1 cellular context compared by ENCODE assay signal in the genomic region with DNA sequence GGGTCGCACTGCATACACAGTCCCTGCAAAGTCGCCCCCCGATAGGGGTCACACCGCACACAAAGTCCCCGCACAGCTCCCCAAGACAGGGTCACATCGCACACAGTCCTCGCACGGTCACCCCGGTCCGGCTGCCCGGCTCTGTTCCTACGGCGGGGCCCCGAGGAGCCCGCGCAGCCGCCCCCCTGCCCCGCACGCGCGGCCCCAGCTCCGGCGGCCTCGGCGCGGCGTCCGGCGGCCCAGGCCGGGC.
TF ChIP-seq lines count a peak whose summit lies in the region.

No MANE protein-coding gene starts in this region.

TF ChIP-seq in K562, 482 proteins besides CTCF, POLR2A, EP300 and RAD21:
- TF ChIP-seq, protein P1, sequence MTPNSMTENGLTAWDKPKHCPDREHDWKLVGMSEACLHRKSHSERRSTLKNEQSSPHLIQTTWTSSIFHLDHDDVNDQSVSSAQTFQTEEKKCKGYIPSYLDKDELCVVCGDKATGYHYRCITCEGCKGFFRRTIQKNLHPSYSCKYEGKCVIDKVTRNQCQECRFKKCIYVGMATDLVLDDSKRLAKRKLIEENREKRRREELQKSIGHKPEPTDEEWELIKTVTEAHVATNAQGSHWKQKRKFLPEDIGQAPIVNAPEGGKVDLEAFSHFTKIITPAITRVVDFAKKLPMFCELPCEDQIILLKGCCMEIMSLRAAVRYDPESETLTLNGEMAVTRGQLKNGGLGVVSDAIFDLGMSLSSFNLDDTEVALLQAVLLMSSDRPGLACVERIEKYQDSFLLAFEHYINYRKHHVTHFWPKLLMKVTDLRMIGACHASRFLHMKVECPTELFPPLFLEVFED (CRISPR knock-in tag; conservative IDR thresholded peaks at IDR 0.05), result no peak
- no peak for TF ChIP-seq TAL1 (IDR thresholded peaks at IDR 0.05)
- TF ChIP-seq NRF1 (conservative IDR thresholded peaks at IDR 0.05 in 1 of 2, IDR thresholded peaks at IDR 0.05 in 1 of 2), result no peak
- peak; percentile 8; the same call in 1 of the 2 replicates for TF ChIP-seq ESRRA (IDR thresholded peaks at IDR 0.05; ENCODE audit: borderline replicate concordance, low read depth)
- no peak for TF ChIP-seq NR4A1 (CRISPR knock-in tag; IDR thresholded peaks at IDR 0.05)
- TF ChIP-seq NR4A1 (tag; IDR thresholded peaks at IDR 0.05), result no peak
- no peak for TF ChIP-seq NCOA6 (IDR thresholded peaks at IDR 0.05)
- TF ChIP-seq, protein P2, sequence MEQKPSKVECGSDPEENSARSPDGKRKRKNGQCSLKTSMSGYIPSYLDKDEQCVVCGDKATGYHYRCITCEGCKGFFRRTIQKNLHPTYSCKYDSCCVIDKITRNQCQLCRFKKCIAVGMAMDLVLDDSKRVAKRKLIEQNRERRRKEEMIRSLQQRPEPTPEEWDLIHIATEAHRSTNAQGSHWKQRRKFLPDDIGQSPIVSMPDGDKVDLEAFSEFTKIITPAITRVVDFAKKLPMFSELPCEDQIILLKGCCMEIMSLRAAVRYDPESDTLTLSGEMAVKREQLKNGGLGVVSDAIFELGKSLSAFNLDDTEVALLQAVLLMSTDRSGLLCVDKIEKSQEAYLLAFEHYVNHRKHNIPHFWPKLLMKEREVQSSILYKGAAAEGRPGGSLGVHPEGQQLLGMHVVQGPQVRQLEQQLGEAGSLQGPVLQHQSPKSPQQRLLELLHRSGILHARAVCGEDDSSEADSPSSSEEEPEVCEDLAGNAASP (IDR thresholded peaks at IDR 0.05), result no peak
- TF ChIP-seq, protein P3, sequence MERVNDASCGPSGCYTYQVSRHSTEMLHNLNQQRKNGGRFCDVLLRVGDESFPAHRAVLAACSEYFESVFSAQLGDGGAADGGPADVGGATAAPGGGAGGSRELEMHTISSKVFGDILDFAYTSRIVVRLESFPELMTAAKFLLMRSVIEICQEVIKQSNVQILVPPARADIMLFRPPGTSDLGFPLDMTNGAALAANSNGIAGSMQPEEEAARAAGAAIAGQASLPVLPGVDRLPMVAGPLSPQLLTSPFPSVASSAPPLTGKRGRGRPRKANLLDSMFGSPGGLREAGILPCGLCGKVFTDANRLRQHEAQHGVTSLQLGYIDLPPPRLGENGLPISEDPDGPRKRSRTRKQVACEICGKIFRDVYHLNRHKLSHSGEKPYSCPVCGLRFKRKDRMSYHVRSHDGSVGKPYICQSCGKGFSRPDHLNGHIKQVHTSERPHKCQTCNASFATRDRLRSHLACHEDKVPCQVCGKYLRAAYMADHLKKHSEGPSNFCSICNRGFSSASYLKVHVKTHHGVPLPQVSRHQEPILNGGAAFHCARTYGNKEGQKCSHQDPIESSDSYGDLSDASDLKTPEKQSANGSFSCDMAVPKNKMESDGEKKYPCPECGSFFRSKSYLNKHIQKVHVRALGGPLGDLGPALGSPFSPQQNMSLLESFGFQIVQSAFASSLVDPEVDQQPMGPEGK (CRISPR knock-in tag; IDR thresholded peaks at IDR 0.05; ENCODE audit: borderline replicate concordance), result no peak
- TF ChIP-seq CREB1 (IDR thresholded peaks at IDR 0.05), result no peak
- no peak for TF ChIP-seq CREB1 (CRISPR knock-in tag; IDR thresholded peaks at IDR 0.05)
- no peak for TF ChIP-seq NBN (IDR thresholded peaks at IDR 0.05; ENCODE audit: low read depth)
- no peak for TF ChIP-seq FOXM1 (IDR thresholded peaks at IDR 0.05; ENCODE audit: low read depth)
- TF ChIP-seq FOXM1 (CRISPR knock-in tag; IDR thresholded peaks at IDR 0.05; ENCODE audit: low read depth), result 0 out of 2 replicates have a peak, but pooled peaks have one; percentile 15
- TF ChIP-seq SMARCC2 (IDR thresholded peaks at IDR 0.05; ENCODE audit: low read depth), result no peak
- no peak for TF ChIP-seq PHF20 (IDR thresholded peaks at IDR 0.05; ENCODE audit: partially characterized antibody)
- no peak for TF ChIP-seq ZNF124 (CRISPR knock-in tag; IDR thresholded peaks at IDR 0.05)
- TF ChIP-seq, protein P4, sequence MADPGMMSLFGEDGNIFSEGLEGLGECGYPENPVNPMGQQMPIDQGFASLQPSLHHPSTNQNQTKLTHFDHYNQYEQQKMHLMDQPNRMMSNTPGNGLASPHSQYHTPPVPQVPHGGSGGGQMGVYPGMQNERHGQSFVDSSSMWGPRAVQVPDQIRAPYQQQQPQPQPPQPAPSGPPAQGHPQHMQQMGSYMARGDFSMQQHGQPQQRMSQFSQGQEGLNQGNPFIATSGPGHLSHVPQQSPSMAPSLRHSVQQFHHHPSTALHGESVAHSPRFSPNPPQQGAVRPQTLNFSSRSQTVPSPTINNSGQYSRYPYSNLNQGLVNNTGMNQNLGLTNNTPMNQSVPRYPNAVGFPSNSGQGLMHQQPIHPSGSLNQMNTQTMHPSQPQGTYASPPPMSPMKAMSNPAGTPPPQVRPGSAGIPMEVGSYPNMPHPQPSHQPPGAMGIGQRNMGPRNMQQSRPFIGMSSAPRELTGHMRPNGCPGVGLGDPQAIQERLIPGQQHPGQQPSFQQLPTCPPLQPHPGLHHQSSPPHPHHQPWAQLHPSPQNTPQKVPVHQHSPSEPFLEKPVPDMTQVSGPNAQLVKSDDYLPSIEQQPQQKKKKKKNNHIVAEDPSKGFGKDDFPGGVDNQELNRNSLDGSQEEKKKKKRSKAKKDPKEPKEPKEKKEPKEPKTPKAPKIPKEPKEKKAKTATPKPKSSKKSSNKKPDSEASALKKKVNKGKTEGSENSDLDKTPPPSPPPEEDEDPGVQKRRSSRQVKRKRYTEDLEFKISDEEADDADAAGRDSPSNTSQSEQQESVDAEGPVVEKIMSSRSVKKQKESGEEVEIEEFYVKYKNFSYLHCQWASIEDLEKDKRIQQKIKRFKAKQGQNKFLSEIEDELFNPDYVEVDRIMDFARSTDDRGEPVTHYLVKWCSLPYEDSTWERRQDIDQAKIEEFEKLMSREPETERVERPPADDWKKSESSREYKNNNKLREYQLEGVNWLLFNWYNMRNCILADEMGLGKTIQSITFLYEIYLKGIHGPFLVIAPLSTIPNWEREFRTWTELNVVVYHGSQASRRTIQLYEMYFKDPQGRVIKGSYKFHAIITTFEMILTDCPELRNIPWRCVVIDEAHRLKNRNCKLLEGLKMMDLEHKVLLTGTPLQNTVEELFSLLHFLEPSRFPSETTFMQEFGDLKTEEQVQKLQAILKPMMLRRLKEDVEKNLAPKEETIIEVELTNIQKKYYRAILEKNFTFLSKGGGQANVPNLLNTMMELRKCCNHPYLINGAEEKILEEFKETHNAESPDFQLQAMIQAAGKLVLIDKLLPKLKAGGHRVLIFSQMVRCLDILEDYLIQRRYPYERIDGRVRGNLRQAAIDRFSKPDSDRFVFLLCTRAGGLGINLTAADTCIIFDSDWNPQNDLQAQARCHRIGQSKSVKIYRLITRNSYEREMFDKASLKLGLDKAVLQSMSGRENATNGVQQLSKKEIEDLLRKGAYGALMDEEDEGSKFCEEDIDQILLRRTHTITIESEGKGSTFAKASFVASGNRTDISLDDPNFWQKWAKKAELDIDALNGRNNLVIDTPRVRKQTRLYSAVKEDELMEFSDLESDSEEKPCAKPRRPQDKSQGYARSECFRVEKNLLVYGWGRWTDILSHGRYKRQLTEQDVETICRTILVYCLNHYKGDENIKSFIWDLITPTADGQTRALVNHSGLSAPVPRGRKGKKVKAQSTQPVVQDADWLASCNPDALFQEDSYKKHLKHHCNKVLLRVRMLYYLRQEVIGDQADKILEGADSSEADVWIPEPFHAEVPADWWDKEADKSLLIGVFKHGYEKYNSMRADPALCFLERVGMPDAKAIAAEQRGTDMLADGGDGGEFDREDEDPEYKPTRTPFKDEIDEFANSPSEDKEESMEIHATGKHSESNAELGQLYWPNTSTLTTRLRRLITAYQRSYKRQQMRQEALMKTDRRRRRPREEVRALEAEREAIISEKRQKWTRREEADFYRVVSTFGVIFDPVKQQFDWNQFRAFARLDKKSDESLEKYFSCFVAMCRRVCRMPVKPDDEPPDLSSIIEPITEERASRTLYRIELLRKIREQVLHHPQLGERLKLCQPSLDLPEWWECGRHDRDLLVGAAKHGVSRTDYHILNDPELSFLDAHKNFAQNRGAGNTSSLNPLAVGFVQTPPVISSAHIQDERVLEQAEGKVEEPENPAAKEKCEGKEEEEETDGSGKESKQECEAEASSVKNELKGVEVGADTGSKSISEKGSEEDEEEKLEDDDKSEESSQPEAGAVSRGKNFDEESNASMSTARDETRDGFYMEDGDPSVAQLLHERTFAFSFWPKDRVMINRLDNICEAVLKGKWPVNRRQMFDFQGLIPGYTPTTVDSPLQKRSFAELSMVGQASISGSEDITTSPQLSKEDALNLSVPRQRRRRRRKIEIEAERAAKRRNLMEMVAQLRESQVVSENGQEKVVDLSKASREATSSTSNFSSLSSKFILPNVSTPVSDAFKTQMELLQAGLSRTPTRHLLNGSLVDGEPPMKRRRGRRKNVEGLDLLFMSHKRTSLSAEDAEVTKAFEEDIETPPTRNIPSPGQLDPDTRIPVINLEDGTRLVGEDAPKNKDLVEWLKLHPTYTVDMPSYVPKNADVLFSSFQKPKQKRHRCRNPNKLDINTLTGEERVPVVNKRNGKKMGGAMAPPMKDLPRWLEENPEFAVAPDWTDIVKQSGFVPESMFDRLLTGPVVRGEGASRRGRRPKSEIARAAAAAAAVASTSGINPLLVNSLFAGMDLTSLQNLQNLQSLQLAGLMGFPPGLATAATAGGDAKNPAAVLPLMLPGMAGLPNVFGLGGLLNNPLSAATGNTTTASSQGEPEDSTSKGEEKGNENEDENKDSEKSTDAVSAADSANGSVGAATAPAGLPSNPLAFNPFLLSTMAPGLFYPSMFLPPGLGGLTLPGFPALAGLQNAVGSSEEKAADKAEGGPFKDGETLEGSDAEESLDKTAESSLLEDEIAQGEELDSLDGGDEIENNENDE (IDR thresholded peaks at IDR 0.05; ENCODE audit: low read depth, low read length), result no peak
- TF ChIP-seq ZBTB7A (IDR thresholded peaks at IDR 0.05; ENCODE audit: borderline replicate concordance, control insufficient read depth, low read depth, low read length), result peak; percentile 72; the same call in 1 of the 2 replicates
- no peak for TF ChIP-seq ZNF785 (CRISPR knock-in tag; IDR thresholded peaks at IDR 0.05)
- TF ChIP-seq ZNF324 (CRISPR knock-in tag; IDR thresholded peaks at IDR 0.05), result no peak
- no peak for TF ChIP-seq XRCC4 (IDR thresholded peaks at IDR 0.05; ENCODE audit: extremely low read depth, insufficient read depth, insufficient read length)
- TF ChIP-seq HNRNPLL (IDR thresholded peaks at IDR 0.05; ENCODE audit: low read depth, low read length, poor library complexity, severe bottlenecking), result no peak
- no peak for TF ChIP-seq GTF2E2 (tag; IDR thresholded peaks at IDR 0.05)
- TF ChIP-seq C11orf30 (IDR thresholded peaks at IDR 0.05; ENCODE audit: low read depth), result no peak
- TF ChIP-seq, protein P5, sequence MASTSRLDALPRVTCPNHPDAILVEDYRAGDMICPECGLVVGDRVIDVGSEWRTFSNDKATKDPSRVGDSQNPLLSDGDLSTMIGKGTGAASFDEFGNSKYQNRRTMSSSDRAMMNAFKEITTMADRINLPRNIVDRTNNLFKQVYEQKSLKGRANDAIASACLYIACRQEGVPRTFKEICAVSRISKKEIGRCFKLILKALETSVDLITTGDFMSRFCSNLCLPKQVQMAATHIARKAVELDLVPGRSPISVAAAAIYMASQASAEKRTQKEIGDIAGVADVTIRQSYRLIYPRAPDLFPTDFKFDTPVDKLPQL (IDR thresholded peaks at IDR 0.05; ENCODE audit: extremely low read depth, insufficient read length), result no peak
- no peak for TF ChIP-seq SETDB1 (IDR thresholded peaks at IDR 0.05; ENCODE audit: low read length)
- TF ChIP-seq ZNF79 (CRISPR knock-in tag; IDR thresholded peaks at IDR 0.05; ENCODE audit: low read depth), result no peak
- no peak for TF ChIP-seq DIDO1 (tag; IDR thresholded peaks at IDR 0.05; ENCODE audit: low read depth)
- TF ChIP-seq, protein P6, sequence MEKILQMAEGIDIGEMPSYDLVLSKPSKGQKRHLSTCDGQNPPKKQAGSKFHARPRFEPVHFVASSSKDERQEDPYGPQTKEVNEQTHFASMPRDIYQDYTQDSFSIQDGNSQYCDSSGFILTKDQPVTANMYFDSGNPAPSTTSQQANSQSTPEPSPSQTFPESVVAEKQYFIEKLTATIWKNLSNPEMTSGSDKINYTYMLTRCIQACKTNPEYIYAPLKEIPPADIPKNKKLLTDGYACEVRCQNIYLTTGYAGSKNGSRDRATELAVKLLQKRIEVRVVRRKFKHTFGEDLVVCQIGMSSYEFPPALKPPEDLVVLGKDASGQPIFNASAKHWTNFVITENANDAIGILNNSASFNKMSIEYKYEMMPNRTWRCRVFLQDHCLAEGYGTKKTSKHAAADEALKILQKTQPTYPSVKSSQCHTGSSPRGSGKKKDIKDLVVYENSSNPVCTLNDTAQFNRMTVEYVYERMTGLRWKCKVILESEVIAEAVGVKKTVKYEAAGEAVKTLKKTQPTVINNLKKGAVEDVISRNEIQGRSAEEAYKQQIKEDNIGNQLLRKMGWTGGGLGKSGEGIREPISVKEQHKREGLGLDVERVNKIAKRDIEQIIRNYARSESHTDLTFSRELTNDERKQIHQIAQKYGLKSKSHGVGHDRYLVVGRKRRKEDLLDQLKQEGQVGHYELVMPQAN (IDR thresholded peaks at IDR 0.05; ENCODE audit: borderline replicate concordance), result no peak
- TF ChIP-seq ZNF24 (IDR thresholded peaks at IDR 0.05), result no peak
- no peak for TF ChIP-seq ZNF584 (CRISPR knock-in tag; IDR thresholded peaks at IDR 0.05; ENCODE audit: low read depth)
- TF ChIP-seq DACH1 (IDR thresholded peaks at IDR 0.05; ENCODE audit: partially characterized antibody), result no peak
- TF ChIP-seq POLR2H (tag; IDR thresholded peaks at IDR 0.05; ENCODE audit: low read depth), result no peak
- no peak for TF ChIP-seq YBX1 (IDR thresholded peaks at IDR 0.05)
- TF ChIP-seq, protein P7, sequence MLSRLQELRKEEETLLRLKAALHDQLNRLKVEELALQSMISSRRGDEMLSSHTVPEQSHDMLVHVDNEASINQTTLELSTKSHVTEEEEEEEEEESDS (CRISPR knock-in tag; IDR thresholded peaks at IDR 0.05), result no peak
- TF ChIP-seq RB1 (IDR thresholded peaks at IDR 0.05; ENCODE audit: low read depth), result peak; percentile 9; the same call in 1 of the 2 replicates
- no peak for TF ChIP-seq NR2C2 (CRISPR knock-in tag; IDR thresholded peaks at IDR 0.05)
- TF ChIP-seq NR2C2 (tag; IDR thresholded peaks at IDR 0.05), result peak; percentile 84
- TF ChIP-seq SREBF2 (CRISPR knock-in tag; IDR thresholded peaks at IDR 0.05), result no peak
- TF ChIP-seq, protein P8, sequence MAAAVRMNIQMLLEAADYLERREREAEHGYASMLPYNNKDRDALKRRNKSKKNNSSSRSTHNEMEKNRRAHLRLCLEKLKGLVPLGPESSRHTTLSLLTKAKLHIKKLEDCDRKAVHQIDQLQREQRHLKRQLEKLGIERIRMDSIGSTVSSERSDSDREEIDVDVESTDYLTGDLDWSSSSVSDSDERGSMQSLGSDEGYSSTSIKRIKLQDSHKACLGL (CRISPR knock-in tag; IDR thresholded peaks at IDR 0.05; ENCODE audit: borderline replicate concordance, poor library complexity, severe bottlenecking), result no peak
TF ChIP-seq in K562: peak in this region for 5.
